In genomic region chr6:16596890-16597331, GRCh38 we compare ENCODE assay signal across 27 cellular contexts.
DNase-seq lines count a peak whose midpoint lies in the region; ATAC-seq and TF ChIP-seq lines count a peak whose summit lies in the region.
"Had no signal": no experiment of that assay in that cellular context is flagged by ENCODE, and none has a peak within 500 bp of the region (broad histone marks: within the 10 kb centered on the region; RNA-seq: fewer than 3 reads in every experiment).

No MANE protein-coding gene starts in this region.

- H3K18ac ChIP-seq in neuronal stem cell (ENCODE audit: low read length): peak overlapping the region; percentile 54

- no peak overlapping the region for H2BK120ac ChIP-seq in neuronal stem cell (ENCODE audit: low read depth, low read length)

- H3K4me2 ChIP-seq in neuronal stem cell (ENCODE audit: insufficient read depth, low read length, poor library complexity, severe bottlenecking): no peak overlapping the region
- H3K4me2 ChIP-seq: smooth muscle cell had no signal

- H2BK5ac ChIP-seq in neuronal stem cell (ENCODE audit: low read length): no peak overlapping the region

- no peak overlapping the region for H2BK15ac ChIP-seq in neuronal stem cell (ENCODE audit: low read length)

- no peaks in the 10 kb centered on the region for H3K9me3 Mint-ChIP-seq in CD4-positive, CD25-positive, alpha-beta regulatory T cell
- H3K9me3 Mint-ChIP-seq: mesothelial cell of epicardium had no signal

- no peak overlapping the region for H2BK12ac ChIP-seq in neuronal stem cell (ENCODE audit: low read length)

- H3K27me3 Mint-ChIP-seq in CD4-positive, CD25-positive, alpha-beta regulatory T cell: no peaks in the 10 kb centered on the region
- H3K27me3 Mint-ChIP-seq: activated B cell treated with CpG ODN at 0.5 μM for 24 hours; naive thymus-derived CD4-positive, alpha-beta T cell had no signal

- no peak overlapping the region for H2AK5ac ChIP-seq in neuronal stem cell (ENCODE audit: low read depth, low read length)

- CTCF ChIA-PET in HEK293 (lab: Yijun Ruan, JAX): no interaction called here

- H3K4me1 Mint-ChIP-seq in CD4-positive, CD25-positive, alpha-beta regulatory T cell: peaks cover 18 to 29% (median 22%) of the 10 kb centered on the region in 4 donors

- no peak overlapping the region for H4K8ac ChIP-seq in neuronal stem cell (ENCODE audit: low read depth, low read length)

- H3K4me3 Mint-ChIP-seq in CD4-positive, CD25-positive, alpha-beta regulatory T cell: no peak overlapping the region
- H3K4me3 Mint-ChIP-seq: activated B cell treated with CpG ODN at 0.5 μM for 24 hours; mesothelial cell of epicardium; naive thymus-derived CD4-positive, alpha-beta T cell had no signal

- no peak for TF ChIP-seq POLR2A in esophagus squamous epithelium (IDR thresholded peaks at IDR 0.05)

- no peak overlapping the region for H3K23ac ChIP-seq in neuronal stem cell (ENCODE audit: low read depth, low read length, poor library complexity)

- no peak overlapping the region for H3K27ac ChIP-seq in CD4-positive, CD25-positive, alpha-beta regulatory T cell (ENCODE audit: insufficient read depth, low read length, poor library complexity, severe bottlenecking)
- H3K27ac ChIP-seq in HEK293 (ENCODE audit: extremely low read depth, low read depth, low read length): no peak overlapping the region
- no peak overlapping the region for H3K27ac ChIP-seq in neuronal stem cell (replicated peaks; ENCODE audit: low read length)
- H3K27ac ChIP-seq in esophagus squamous epithelium: peak overlapping the region in 1 of 4 donors; percentile 23
- H3K27ac ChIP-seq: adrenal gland, brain microvascular endothelial cell had no signal

- H3K14ac ChIP-seq in neuronal stem cell (ENCODE audit: low read length): no peak overlapping the region

- POLR2A ChIA-PET in HEK293 (lab: Yijun Ruan, JAX): no interaction called here

- H3K27me3 ChIP-seq in CD4-positive, CD25-positive, alpha-beta regulatory T cell (ENCODE audit: control insufficient read depth, insufficient read depth, low read length): no peaks in the 10 kb centered on the region
- H3K27me3 ChIP-seq in neuronal stem cell (ENCODE audit: control insufficient read depth in 3 of 3, insufficient read depth in 3 of 3, low read depth in 1 of 3, low read length in 3 of 3) (no peaks in the 10 kb centered on the region), esophagus squamous epithelium (no peaks in the 10 kb centered on the region)
- H3K27me3 ChIP-seq: adrenal gland, brain microvascular endothelial cell had no signal

- H3K79me1 ChIP-seq in neuronal stem cell (ENCODE audit: low read depth, low read length): no peaks in the 10 kb centered on the region

- no peak overlapping the region for H2AFZ ChIP-seq in neuronal stem cell (ENCODE audit: low read length)

- WGBS in neuronal stem cell (ENCODE audit: extremely low coverage in 2 of 2, insufficient read length in 2 of 2, insufficient replicate concordance in 1 of 2), 2 donors: no CpG with 5 or more reads among the region's 9 CpGs
- 56 to 66% methylated on average over 8 to 9 of the region's 9 CpGs for WGBS in esophagus squamous epithelium, 2 donors

- H3K4me1 ChIP-seq in CD4-positive, CD25-positive, alpha-beta regulatory T cell (ENCODE audit: control insufficient read depth, insufficient read depth, low read length, poor library complexity, severe bottlenecking): no peaks in the 10 kb centered on the region
- H3K4me1 ChIP-seq in HEK293 (ENCODE audit: control insufficient read depth, insufficient read depth, low read length): no peaks in the 10 kb centered on the region
- peaks cover 0 to 3% of the 10 kb centered on the region in 2 donors for H3K4me1 ChIP-seq in neuronal stem cell (ENCODE audit: control insufficient read depth in 2 of 2, insufficient read depth in 1 of 2, low read depth in 1 of 2, low read length in 2 of 2)
- H3K4me1 ChIP-seq in esophagus squamous epithelium: peaks cover 0 to 24% (median 8%) of the 10 kb centered on the region in 3 donors
- H3K4me1 ChIP-seq: adrenal gland had no signal

- no peak overlapping the region for H3K9ac ChIP-seq in neuronal stem cell (ENCODE audit: low read depth, low read length, poor library complexity)

- no peak for ATAC-seq in CD4-positive, CD25-positive, alpha-beta regulatory T cell (ENCODE audit: low read depth in 2 of 2)
- ATAC-seq in esophagus mucosa (peak; percentile 66), HG02763 (IDR thresholded peaks at IDR 0.05; ENCODE audit: unreplicated experiment) (no peak)
- ATAC-seq: left ventricle myocardium superior; naive thymus-derived CD4-positive, alpha-beta T cell; Panc1 had no signal

- H3K27ac Mint-ChIP-seq in CD4-positive, CD25-positive, alpha-beta regulatory T cell: peak overlapping the region in 2 of 3 donors; percentile 33 to 80
- H3K27ac Mint-ChIP-seq: activated B cell treated with CpG ODN at 0.5 μM for 24 hours; mesothelial cell of epicardium; naive thymus-derived CD4-positive, alpha-beta T cell had no signal

- no peak overlapping the region for H3K4me3 ChIP-seq in CD4-positive, CD25-positive, alpha-beta regulatory T cell (ENCODE audit: low read depth, low read length)
- H3K4me3 ChIP-seq in HEK293 (ENCODE audit: low read depth, low read length): no peak overlapping the region
- no peak overlapping the region for H3K4me3 ChIP-seq in neuronal stem cell (ENCODE audit: low read length in 2 of 2)
- H3K4me3 ChIP-seq in esophagus squamous epithelium: no peak overlapping the region
- H3K4me3 ChIP-seq: adrenal gland, smooth muscle cell had no signal

- intact Hi-C loops in esophagus squamous epithelium (cut with DNase I): no loop called here

- peaks cover 6% of the 10 kb centered on the region for H3K36me3 ChIP-seq in CD4-positive, CD25-positive, alpha-beta regulatory T cell (ENCODE audit: control insufficient read depth, insufficient read depth, low read length)
- no peaks in the 10 kb centered on the region for H3K36me3 ChIP-seq in HEK293 (ENCODE audit: control insufficient read depth in 2 of 2, insufficient read depth in 1 of 2, low read length in 2 of 2)
- no peaks in the 10 kb centered on the region for H3K36me3 ChIP-seq in neuronal stem cell (replicated peaks in 1 of 2; ENCODE audit: control insufficient read depth in 2 of 2, insufficient read depth in 2 of 2, low read length in 2 of 2)
- peaks cover 0 to 6% (median 0%) of the 10 kb centered on the region in 3 donors for H3K36me3 ChIP-seq in esophagus squamous epithelium
- H3K36me3 ChIP-seq: adrenal gland, brain microvascular endothelial cell had no signal

- no peak for DNase-seq in CD4-positive, CD25-positive, alpha-beta regulatory T cell
- DNase-seq in neuronal stem cell (ENCODE audit: low spot score) (no peak), esophagus squamous epithelium (lab: John Stamatoyannopoulos, UW) (no peak), epidermal melanocyte (ENCODE audit: insufficient read length, low spot score) (no peak), cerebellar cortex (ENCODE audit: low spot score) (no peak)
- DNase-seq: activated B cell treated with CpG ODN at 0.5 μM for 24 hours; activated CD4-positive, alpha-beta T cell treated with anti-CD3 and anti-CD28 coated beads, Interleukin-2, amount 50 U/mL, for 1 hour; activated T-cell treated with anti-CD3 and anti-CD28 coated beads, Interleukin-2, amount 50 U/mL, for 48 hours; adrenal gland; brain microvascular endothelial cell; DND-41; HCEC 1CT; Karpas-422; left ventricle myocardium superior; MV-4-11; naive thymus-derived CD4-positive, alpha-beta T cell; NCI-H1694 treated with DMSO at 0.1 percent for 48 hours; NCI-H2171; NCI-H510A treated with DMSO at 0.1 percent for 48 hours; SIG-M5; stimulated activated CD4-positive, alpha-beta T cell treated with anti-CD3 and anti-CD28 coated beads, Interleukin-1b, Interleukin-23, amount 100 ng/mL, for 48 hours had no signal

- no peak overlapping the region for H4K91ac ChIP-seq in neuronal stem cell (ENCODE audit: low read depth, low read length, poor library complexity)

- H3K36me3 Mint-ChIP-seq in CD4-positive, CD25-positive, alpha-beta regulatory T cell: peaks cover 20% of the 10 kb centered on the region

- H3K4ac ChIP-seq in neuronal stem cell (ENCODE audit: low read length): no peak overlapping the region

- H3K9me3 ChIP-seq in CD4-positive, CD25-positive, alpha-beta regulatory T cell (ENCODE audit: control insufficient read depth in 2 of 2, low read length in 2 of 2): no peaks in the 10 kb centered on the region
- no peaks in the 10 kb centered on the region for H3K9me3 ChIP-seq in HEK293 (ENCODE audit: control insufficient read depth, insufficient read depth, low read depth, low read length)
- H3K9me3 ChIP-seq in neuronal stem cell (replicated peaks in 1 of 2; ENCODE audit: control insufficient read depth in 2 of 2, insufficient read depth in 1 of 2, low read depth in 1 of 2, low read length in 2 of 2): no peaks in the 10 kb centered on the region
- H3K9me3 ChIP-seq in esophagus squamous epithelium: no peaks in the 10 kb centered on the region
- H3K9me3 ChIP-seq: adrenal gland had no signal

- TF ChIP-seq CTCF in HEK293 (tag by site-specific recombination; IDR thresholded peaks at IDR 0.05) (no peak), esophagus squamous epithelium (IDR thresholded peaks at IDR 0.05) (no peak)

TF ChIP-seq in HEK293, 187 proteins besides CTCF, POLR2A, EP300 and RAD21:
- TF ChIP-seq OSR2 (tag by site-specific recombination; IDR thresholded peaks at IDR 0.05): peak; percentile 50; the same call in 1 of the 2 replicates
- 0 out of 2 replicates have a peak, but pooled peaks have one; percentile 45 for TF ChIP-seq ZNF600 (tag by site-specific recombination; IDR thresholded peaks at IDR 0.05)
- TF ChIP-seq ZNF843 (tag by site-specific recombination; IDR thresholded peaks at IDR 0.05): no peak
- no peak for TF ChIP-seq ZNF214 (tag by site-specific recombination; IDR thresholded peaks at IDR 0.05; ENCODE audit: borderline replicate concordance)
TF ChIP-seq in HEK293: peak in this region for 2.
